In genomic region chr17:32331243-32332040, GRCh38 we compare ENCODE assay signal across 18 cellular contexts. TPM values are rescaled to one million over a fixed set of nuclear protein-coding genes. Genes with fewer than 3 reads are reported as not detected.
A peak's percentile ranks its signal among the peaks of the same experiment; 100 is the strongest.
DNase-seq lines count a peak whose midpoint lies in the region; ATAC-seq, FAIRE-seq and TF ChIP-seq lines count a peak whose summit lies in the region.
"Had no signal": no experiment of that assay in that cellular context is flagged by ENCODE, and none has a peak within 500 bp of the region (broad histone marks: within the 10 kb centered on the region; RNA-seq: fewer than 3 reads in every experiment).

No MANE protein-coding gene starts in this region.

- TF ChIP-seq CTCF in K562 (IDR thresholded peaks at IDR 0.05 in 2 of 3, conservative IDR thresholded peaks at IDR 0.05 in 1 of 3; ENCODE audit: insufficient read depth in 2 of 3, low read depth in 1 of 3, low read length in 3 of 3) (no peak), neural progenitor cell (IDR thresholded peaks at IDR 0.05) (no peak)

- no peak for TF ChIP-seq EP300 in K562 (IDR thresholded peaks at IDR 0.05; ENCODE audit: low read length)

- H3K27ac ChIP-seq in K562 (ENCODE audit: extremely low read depth, low read depth, low read length) (no peak overlapping the region), neural progenitor cell (no peak overlapping the region)
- H3K27ac ChIP-seq: parathyroid adenoma, Peyer's patch, testis had no signal

- peak in 1 of 2 donors; percentile 59 for ATAC-seq in activated T-cell treated with anti-CD3 and anti-CD28 coated beads, Interleukin-2, amount 50 U/mL, for 72 hours (replicated peaks in 1 of 2)
- no peak for ATAC-seq in K562
- ATAC-seq in GM21360 (IDR thresholded peaks at IDR 0.05; ENCODE audit: unreplicated experiment): no peak
- ATAC-seq: GM12878 had no signal

- TF ChIP-seq RAD21 in K562 (CRISPR knock-in tag; conservative IDR thresholded peaks at IDR 0.05 in 1 of 2, IDR thresholded peaks at IDR 0.05 in 1 of 2): no peak

- peaks cover 8% of the 10 kb centered on the region for H3F3A ChIP-seq in neural progenitor cell (ENCODE audit: low read depth)

- POLR2A ChIA-PET in K562 (lab: Yijun Ruan, JAX): interaction anchor here (0.7 to 1.6 kb wide), 3 partner anchors 8 to 17 kb away, joined by 3 to 6 read pairs (median 3); no protein-coding TSS in a partner anchor

- H3K9me1 ChIP-seq in K562 (ENCODE audit: control insufficient read depth, insufficient read depth, low read length): no peaks in the 10 kb centered on the region

- no TSS peak for BruUV-seq in K562 (replicated peaks; lab: Mats Ljungman, UMichigan)

- no peak for FAIRE-seq in K562 (lab: Jason Lieb, UNC)
- FAIRE-seq in GM19239 (lab: Jason Lieb, UNC): no peak
- FAIRE-seq: endothelial cell of umbilical vein, GM12878, keratinocyte had no signal

- H3K36me3 Mint-ChIP-seq in activated T-cell treated with anti-CD3 and anti-CD28 coated beads, Interleukin-2, amount 50 U/mL, for 72 hours (ENCODE audit: insufficient read depth in 2 of 2): peaks cover 6 to 8% of the 10 kb centered on the region in 2 donors
- H3K36me3 Mint-ChIP-seq in neural progenitor cell: peaks cover 14% of the 10 kb centered on the region

- H3K79me2 ChIP-seq in K562 (ENCODE audit: control insufficient read depth, insufficient read depth, low read length) (no peaks in the 10 kb centered on the region), neural progenitor cell (ENCODE audit: low read depth) (no peaks in the 10 kb centered on the region)
- H3K79me2 ChIP-seq: parathyroid adenoma had no signal

- H3K4me1 Mint-ChIP-seq in activated T-cell treated with anti-CD3 and anti-CD28 coated beads, Interleukin-2, amount 50 U/mL, for 72 hours (ENCODE audit: low read depth): peaks cover 33% of the 10 kb centered on the region
- no peaks in the 10 kb centered on the region for H3K4me1 Mint-ChIP-seq in neural progenitor cell

- no peak for DNase-seq in activated T-cell treated with anti-CD3 and anti-CD28 coated beads, Interleukin-2, amount 50 U/mL, for 72 hours
- DNase-seq in activated T-cell treated with anti-CD3 and anti-CD28 coated beads, Interleukin-2, amount 50 U/mL, for 1 hour: no peak
- DNase-seq in SK-MEL-5 (ENCODE audit: low read depth, low spot score) (peak; percentile 74), K562 (ENCODE audit: extremely low read depth in 1 of 4, low spot score in 3 of 4) (no peak), C1 segment of cervical spinal cord (lab: John Stamatoyannopoulos, UW) (no peak), neural progenitor cell (ENCODE audit: low spot score) (no peak), GM19239 (ENCODE audit: insufficient read length, low spot score) (no peak)
- DNase-seq: activated CD4-positive, alpha-beta T cell treated with anti-CD3 and anti-CD28 coated beads, Interleukin-2, amount 50 U/mL, for 48 hours; cerebellar nuclear complex; NCI-H510A treated with DMSO at 0.1 percent for 48 hours; Peyer's patch; testis had no signal

- H4K20me1 ChIP-seq in K562 (replicated peaks; ENCODE audit: control insufficient read depth, insufficient read depth, low read length) (no peaks in the 10 kb centered on the region), neural progenitor cell (ENCODE audit: low read depth) (no peaks in the 10 kb centered on the region)

- H3K27me3 Mint-ChIP-seq in activated T-cell treated with anti-CD3 and anti-CD28 coated beads, Interleukin-2, amount 50 U/mL, for 72 hours (ENCODE audit: low read depth): no peaks in the 10 kb centered on the region
- peaks cover 2% of the 10 kb centered on the region for H3K27me3 Mint-ChIP-seq in neural progenitor cell (ENCODE audit: insufficient read depth, low read depth)

- no peak overlapping the region for H3K4me3 ChIP-seq in K562
- no peak overlapping the region for H3K4me3 ChIP-seq in neural progenitor cell
- H3K4me3 ChIP-seq: GM12878, Peyer's patch, testis had no signal

- 64% methylated on average over 3 of the region's 3 CpGs for WGBS in K562 (ENCODE audit: insufficient coverage, low coverage, missing lambda C conversion rate)

- in situ Hi-C loops in SK-MEL-5 (cut with HindIII; ENCODE audit: low pct_unique_long_range_greater_than_20kb, low sequenced_read_pairs): no loop called here
- in situ Hi-C loops in K562 (cut with MboI): no loop called here

- no peak for TF ChIP-seq POLR2A in K562 (conservative IDR thresholded peaks at IDR 0.05)

- no peak overlapping the region for H3K4me2 ChIP-seq in K562 (ENCODE audit: insufficient read depth, low read length)
- no peak overlapping the region for H3K4me2 ChIP-seq in neural progenitor cell

- H3K27ac Mint-ChIP-seq in activated T-cell treated with anti-CD3 and anti-CD28 coated beads, Interleukin-2, amount 50 U/mL, for 72 hours: peak overlapping the region; percentile 25
- H3K27ac Mint-ChIP-seq in neural progenitor cell: no peak overlapping the region
- H3K27ac Mint-ChIP-seq: mesothelial cell of epicardium had no signal

- H3K36me3 ChIP-seq in K562 (ENCODE audit: control insufficient read depth, insufficient read depth, low read length) (peaks cover 9% of the 10 kb centered on the region; the same call in 2 of the 3 replicates), neural progenitor cell (peaks cover 6% of the 10 kb centered on the region)

- CTCF ChIA-PET in K562 (lab: Yijun Ruan, JAX; ENCODE audit: low intra/inter-chr PET ratio): interaction anchor here (0.5 kb wide), 1 partner anchor 275 kb away, joined by 4 read pairs; no protein-coding TSS in a partner anchor

- H3K9me3 Mint-ChIP-seq in activated T-cell treated with anti-CD3 and anti-CD28 coated beads, Interleukin-2, amount 50 U/mL, for 72 hours: no peaks in the 10 kb centered on the region
- H3K9me3 Mint-ChIP-seq in neural progenitor cell: no peaks in the 10 kb centered on the region
- H3K9me3 Mint-ChIP-seq: mesothelial cell of epicardium had no signal

- intact Hi-C loops in K562 (cut with micrococcal nuclease): no loop called here

- H3K9me3 ChIP-seq in K562 (replicated peaks; ENCODE audit: control insufficient read depth, insufficient read depth, low read depth, low read length) (no peaks in the 10 kb centered on the region), neural progenitor cell (ENCODE audit: low read depth) (no peaks in the 10 kb centered on the region)
- H3K9me3 ChIP-seq: Peyer's patch, testis had no signal

- H3K4me1 ChIP-seq in K562 (replicated peaks in 1 of 2; ENCODE audit: control insufficient read depth in 2 of 2, insufficient read depth in 2 of 2, low read length in 2 of 2) (peaks cover 0 to 4% of the 10 kb centered on the region in 2 experiments; a peak in 1 of 5 replicates), neural progenitor cell (no peaks in the 10 kb centered on the region)
- H3K4me1 ChIP-seq: parathyroid adenoma, Peyer's patch, testis had no signal

- H3K4me3 Mint-ChIP-seq in activated T-cell treated with anti-CD3 and anti-CD28 coated beads, Interleukin-2, amount 50 U/mL, for 72 hours: peak overlapping the region; percentile 49 to 71
- H3K4me3 Mint-ChIP-seq in neural progenitor cell: no peak overlapping the region
- H3K4me3 Mint-ChIP-seq: mesothelial cell of epicardium had no signal

- H3K9ac ChIP-seq in K562 (ENCODE audit: insufficient read depth in 1 of 2, low read depth in 2 of 2, low read length in 2 of 2): no peak overlapping the region
- no peak overlapping the region for H3K9ac ChIP-seq in neural progenitor cell
- H3K9ac ChIP-seq: parathyroid adenoma had no signal

- no peak overlapping the region for H2AFZ ChIP-seq in K562 (ENCODE audit: low read depth, low read length)
- no peak overlapping the region for H2AFZ ChIP-seq in neural progenitor cell (replicated peaks)
- H2AFZ ChIP-seq: parathyroid adenoma had no signal

- H3K27me3 ChIP-seq in K562 (ENCODE audit: control insufficient read depth in 2 of 2, insufficient read depth in 2 of 2, low read length in 2 of 2): no peaks in the 10 kb centered on the region
- H3K27me3 ChIP-seq in neural progenitor cell: no peaks in the 10 kb centered on the region
- H3K27me3 ChIP-seq: Peyer's patch, testis had no signal

RNA-seq across cellular contexts. Expression of gene C17orf75, which starts 10.5 kb away (rescaled TPM):
- 10 to 100 TPM; 32.6 to 40.0 TPM for total RNA-seq in activated T-cell treated with anti-CD3 and anti-CD28 coated beads, Interleukin-2, amount 50 U/mL, for 72 hours
- total RNA-seq in SK-MEL-5 (2014; rRNA removed; shearing (Covaris generic)): 37.4 and 38.5 TPM in 2 replicates
- polyA plus RNA-seq in SK-MEL-5 (2015; cell fraction: cytosol; rRNA removed): 17.7 and 19.4 TPM in 2 replicates
- polyA plus RNA-seq in SK-MEL-5 (2015; cell fraction: nucleus; rRNA removed): 36.7 and 43.5 TPM in 2 replicates
- total RNA-seq in K562 (2011; cell fraction: chromatin; rRNA removed; ENCODE audit: low replicate concordance): 21.1 and 30.2 TPM in 2 replicates
- total RNA-seq in K562 (2011; cell fraction: nucleolus; rRNA removed): 10.5 and 11.2 TPM in 2 replicates
- 21.6 and 26.5 TPM in 2 replicates for total RNA-seq in K562 (2011; cell fraction: nucleoplasm; rRNA removed)
- 17.4 and 24.8 TPM in 2 replicates for total RNA-seq in K562 (2014; rRNA removed)
- total RNA-seq in K562 (2014; rRNA removed; fragmentation: Illumina TruSeq; extraction: Trizol): 21.2 and 22.4 TPM in 2 replicates
- total RNA-seq in K562 (2015; rRNA removed; fragmentation: Illumina TruSeq; extraction: Trizol): 15.0 and 16.1 TPM in 2 replicates
- 17.3 and 18.5 TPM in 2 replicates for total RNA-seq in K562 (2021)
- polyA plus RNA-seq in K562 (2011; rRNA removed): 14.1 and 26.1 TPM in 2 replicates
- polyA plus RNA-seq in K562 (2011; cell fraction: cytosol; rRNA removed): 5.5 and 8.6 TPM in 2 replicates
- polyA plus RNA-seq in K562 (2011; cell fraction: nucleus; rRNA removed): 11.0 and 15.2 TPM in 2 replicates
- polyA plus RNA-seq in K562 (2012): 18.6 and 24.7 TPM in 2 replicates
- polyA plus RNA-seq in K562 (2014; fragmentation: Illumina TruSeq; extraction: Trizol): 15.1 and 15.5 TPM in 2 replicates
- 10 to 100 TPM; 49.6 to 55.7 TPM for polyA plus RNA-seq in K562 (2014; fragmentation: Nextera tagmentation; extraction: Ambion mirVana)
- polyA plus RNA-seq in K562 (2014; rRNA removed): 17.0 and 20.4 TPM in 2 replicates
- 9.7 and 16.0 TPM in 2 replicates for polyA minus RNA-seq in K562 (2011; rRNA and poly(A)+ RNA removed)
- polyA minus RNA-seq in K562 (2011; cell fraction: cytosol; rRNA and poly(A)+ RNA removed): 4.6 and 7.2 TPM in 2 replicates
- 4.6 and 5.6 TPM in 2 replicates for polyA minus RNA-seq in K562 (2011; cell fraction: nucleus; rRNA and poly(A)+ RNA removed)
- total RNA-seq in neural progenitor cell (ENCODE audit: low replicate concordance): 38.2 and 57.4 TPM in 2 replicates

RNA-seq across cellular contexts. Expression of gene ZNF207, which starts 18.5 kb away (rescaled TPM):
- 100 to 1,000 TPM; 181 to 188 TPM for total RNA-seq in activated T-cell treated with anti-CD3 and anti-CD28 coated beads, Interleukin-2, amount 50 U/mL, for 72 hours
- total RNA-seq in SK-MEL-5 (2014; rRNA removed; shearing (Covaris generic)): 164 and 171 TPM in 2 replicates
- polyA plus RNA-seq in SK-MEL-5 (2015; cell fraction: cytosol; rRNA removed): 153 and 185 TPM in 2 replicates
- 366 and 412 TPM in 2 replicates for polyA plus RNA-seq in SK-MEL-5 (2015; cell fraction: nucleus; rRNA removed)
- total RNA-seq in K562 (2011; cell fraction: chromatin; rRNA removed; ENCODE audit: low replicate concordance): 624 and 1,466 TPM in 2 replicates
- total RNA-seq in K562 (2011; cell fraction: nucleolus; rRNA removed): 225 and 284 TPM in 2 replicates
- 466 and 588 TPM in 2 replicates for total RNA-seq in K562 (2011; cell fraction: nucleoplasm; rRNA removed)
- 123 and 153 TPM in 2 replicates for total RNA-seq in K562 (2014; rRNA removed)
- 268 and 297 TPM in 2 replicates for total RNA-seq in K562 (2014; rRNA removed; fragmentation: Illumina TruSeq; extraction: Trizol)
- total RNA-seq in K562 (2015; rRNA removed; fragmentation: Illumina TruSeq; extraction: Trizol): 245 and 255 TPM in 2 replicates
- 216 and 222 TPM in 2 replicates for total RNA-seq in K562 (2021)
- 267 and 333 TPM in 2 replicates for polyA plus RNA-seq in K562 (2011; rRNA removed)
- polyA plus RNA-seq in K562 (2011; cell fraction: cytosol; rRNA removed): 266 and 328 TPM in 2 replicates
- 346 and 475 TPM in 2 replicates for polyA plus RNA-seq in K562 (2011; cell fraction: nucleus; rRNA removed)
- 196 and 246 TPM in 2 replicates for polyA plus RNA-seq in K562 (2012)
- polyA plus RNA-seq in K562 (2014; fragmentation: Illumina TruSeq; extraction: Trizol): 317 and 370 TPM in 2 replicates
- polyA plus RNA-seq in K562 (2014; fragmentation: Nextera tagmentation; extraction: Ambion mirVana): 100 to 1,000 TPM; 191 to 245 TPM
- 216 and 250 TPM in 2 replicates for polyA plus RNA-seq in K562 (2014; rRNA removed)
- 343 and 416 TPM in 2 replicates for polyA minus RNA-seq in K562 (2011; rRNA and poly(A)+ RNA removed)
- polyA minus RNA-seq in K562 (2011; cell fraction: cytosol; rRNA and poly(A)+ RNA removed): 103 and 151 TPM in 2 replicates
- 188 and 265 TPM in 2 replicates for polyA minus RNA-seq in K562 (2011; cell fraction: nucleus; rRNA and poly(A)+ RNA removed)
- total RNA-seq in neural progenitor cell (ENCODE audit: low replicate concordance): 214 and 304 TPM in 2 replicates
